Comparison of ENCODE assay signal across 14 cellular contexts in the genomic region with DNA sequence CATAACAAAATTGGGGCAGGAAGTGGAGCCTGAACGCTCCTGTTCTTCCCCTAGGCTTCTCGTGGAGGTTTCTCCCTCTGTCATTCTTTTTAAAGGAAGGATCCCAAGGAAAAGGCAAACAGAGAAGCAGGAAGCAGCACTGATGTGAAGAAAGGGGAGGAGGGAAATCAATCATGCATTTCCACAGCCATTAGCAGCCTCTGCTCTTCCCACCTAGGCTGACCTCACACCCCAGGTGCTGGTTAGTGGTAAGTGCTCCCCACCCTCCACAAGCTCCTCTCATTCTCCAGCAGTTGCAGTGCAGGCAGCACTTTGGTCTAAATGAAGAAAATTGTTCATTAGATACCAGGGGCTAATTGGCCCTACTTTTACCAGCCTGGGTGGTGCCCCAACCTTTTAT.
A peak's percentile ranks its signal among the peaks of the same experiment; 100 is the strongest.
DNase-seq lines count a peak whose midpoint lies in the region.
"Had no signal": no experiment of that assay in that cellular context is flagged by ENCODE, and none has a peak within 500 bp of the region (broad histone marks: within the 10 kb centered on the region; RNA-seq: fewer than 3 reads in every experiment).

No MANE protein-coding gene starts in this region.

- DNase-seq in NCI-H2171 treated with DMSO at 0.1 percent for 48 hours (lab: John Stamatoyannopoulos, UW): peak; percentile 4
- DNase-seq in NCI-H2171 (lab: John Stamatoyannopoulos, UW): no peak
- DNase-seq in DMS153 treated with DMSO at 0.1 percent for 48 hours (lab: John Stamatoyannopoulos, UW; ENCODE audit: unreplicated experiment): peak; percentile 23
- peak; percentile 89 for DNase-seq in NCI-H69 (lab: John Stamatoyannopoulos, UW)
- DNase-seq in left kidney (ENCODE audit: low read depth, low spot score): peak; percentile 14
- no peak for DNase-seq in activated CD8-positive, alpha-beta memory T cell treated with anti-CD3 and anti-CD28 coated beads for 24 hours
- no peak for DNase-seq in NCI-H345 (lab: John Stamatoyannopoulos, UW)
- DNase-seq: CD4-positive, alpha-beta T cell; GM23248; MV-4-11; NCI-H1694 treated with DMSO at 0.1 percent for 48 hours; NCI-H226; NCI-H774; Right ventricle myocardium superior had no signal

Comparison
In these comparisons a context has a peak if more than half of its experiments do, and no peak if none do; other contexts are left out.
1. DNase-seq: peak in NCI-H2171 treated with DMSO at 0.1 percent for 48 hours (single experiment), DMS153 treated with DMSO at 0.1 percent for 48 hours (single experiment), NCI-H69 (single experiment) and left kidney (single experiment); none in NCI-H2171 (single experiment), activated CD8-positive, alpha-beta memory T cell treated with anti-CD3 and anti-CD28 coated beads for 24 hours (single experiment) and NCI-H345 (single experiment).